19 cellular contexts compared by ENCODE assay signal in genomic region chr12:46477541-46477940, GRCh38.
A peak's percentile ranks its signal among the peaks of the same experiment; 100 is the strongest.
DNase-seq lines count a peak whose midpoint lies in the region; ATAC-seq and TF ChIP-seq lines count a peak whose summit lies in the region.
"Had no signal": no experiment of that assay in that cellular context is flagged by ENCODE, and none has a peak within 500 bp of the region (broad histone marks: within the 10 kb centered on the region; RNA-seq: fewer than 3 reads in every experiment).

No MANE protein-coding gene starts in this region.

- H3K27me3 ChIP-seq in HCT116 (ENCODE audit: insufficient read depth, low read length) (no peaks in the 10 kb centered on the region), smooth muscle cell (ENCODE audit: low read depth) (no peaks in the 10 kb centered on the region)
- H3K27me3 ChIP-seq: SJSA1 had no signal

- no peak for DNase-seq in activated CD4-positive, alpha-beta T cell treated with anti-CD3 and anti-CD28 coated beads, Interleukin-2, amount 10 ng/mL, durations not matched to agents 24 days and 14 days
- no peak for DNase-seq in activated CD4-positive, alpha-beta T cell treated with anti-CD3 and anti-CD28 coated beads for 1 hour
- DNase-seq in HCT116 (ENCODE audit: low read depth, low spot score) (no peak), smooth muscle cell (lab: John Stamatoyannopoulos, UW; ENCODE audit: unreplicated experiment) (no peak), NCI-H82 treated with DMSO at 0.1 percent for 48 hours (lab: John Stamatoyannopoulos, UW; ENCODE audit: unreplicated experiment) (no peak)
- DNase-seq: CD8-positive, alpha-beta memory T cell; DMS 273 treated with DMSO at 0.1 percent for 48 hours; H9; NCI-H1417 treated with DMSO at 0.1 percent for 48 hours; NCI-H2029; NCI-H2171 treated with DMSO at 0.1 percent for 48 hours; NCI-H446 treated with DMSO at 0.1 percent for 48 hours; SW 1271 had no signal

- intact Hi-C loops in activated CD4-positive, alpha-beta T cell treated with anti-CD3 and anti-CD28 coated beads, Interleukin-2, amount 10 ng/mL, durations not matched to agents 24 days and 14 days (cut with micrococcal nuclease), result no loop called here
- intact Hi-C loops in HCT116 (cut with micrococcal nuclease), result loop anchor here (10.0 kb wide), 1 partner anchor 187 kb away; no protein-coding TSS in a partner anchor

- H3K36me3 ChIP-seq in HCT116 (ENCODE audit: control insufficient read depth in 1 of 2, insufficient read depth in 2 of 2, low read length in 2 of 2) (peaks cover 0 to 7% of the 10 kb centered on the region in 2 experiments; a peak in 1 of 4 replicates), smooth muscle cell (ENCODE audit: low read depth) (no peaks in the 10 kb centered on the region)
- H3K36me3 ChIP-seq: SJSA1 had no signal

- TF ChIP-seq CTCF in HCT116 (IDR thresholded peaks at IDR 0.05 in 2 of 3, conservative IDR thresholded peaks at IDR 0.05 in 1 of 3; ENCODE audit: borderline replicate concordance in 1 of 3, insufficient read depth in 1 of 3, low read depth in 2 of 3, low read length in 2 of 3), result no peak
- TF ChIP-seq CTCF in smooth muscle cell (IDR thresholded peaks at IDR 0.05; ENCODE audit: borderline replicate concordance, insufficient read depth, poor library complexity, severe bottlenecking), result no peak

- H3K27ac ChIP-seq in HCT116 (ENCODE audit: low read depth, low read length) (peak overlapping the region; percentile 23; the same call in 1 of the 2 replicates), smooth muscle cell (ENCODE audit: low read depth) (peak overlapping the region; percentile 4)
- H3K27ac ChIP-seq: 22Rv1, SJSA1 had no signal

- peaks cover 20% of the 10 kb centered on the region for H3F3A ChIP-seq in smooth muscle cell (ENCODE audit: low read depth)

- H4K20me1 ChIP-seq in HCT116 (ENCODE audit: insufficient read depth) (no peaks in the 10 kb centered on the region), smooth muscle cell (ENCODE audit: low read depth) (no peaks in the 10 kb centered on the region)

- H3K79me2 ChIP-seq in HCT116 (ENCODE audit: insufficient read depth, low read length) (peaks cover 11% of the 10 kb centered on the region; the same call in 1 of the 2 replicates), smooth muscle cell (ENCODE audit: low read depth) (no peaks in the 10 kb centered on the region)

- no peak for ATAC-seq in HCT116
- ATAC-seq in activated T-helper 17 cell treated with anti-CD3 and anti-CD28 coated beads, Interleukin-2, amount 50 U/mL, for 72 hours (replicated peaks), result no peak
- ATAC-seq in GM21717 (IDR thresholded peaks at IDR 0.05; ENCODE audit: unreplicated experiment), result no peak
- no peak for ATAC-seq in GM21723 (IDR thresholded peaks at IDR 0.05; ENCODE audit: unreplicated experiment)
- ATAC-seq: K562 had no signal

- no peaks in the 10 kb centered on the region for H3K9me3 ChIP-seq in HCT116 (ENCODE audit: control insufficient read depth in 1 of 2, insufficient read depth in 1 of 2, low read depth in 1 of 2, low read length in 2 of 2)
- H3K9me3 ChIP-seq in smooth muscle cell (replicated peaks; ENCODE audit: low read depth), result no peaks in the 10 kb centered on the region

- H3K9me3 Mint-ChIP-seq in activated CD4-positive, alpha-beta T cell treated with anti-CD3 and anti-CD28 coated beads, Interleukin-2, amount 10 ng/mL, durations not matched to agents 24 days and 14 days, result peaks cover 22% of the 10 kb centered on the region
- H3K9me3 Mint-ChIP-seq in activated T-helper 17 cell treated with anti-CD3 and anti-CD28 coated beads, Interleukin-2, amount 50 U/mL, for 72 hours, result peaks cover 9% of the 10 kb centered on the region
- H3K9me3 Mint-ChIP-seq: CD8-positive, alpha-beta memory T cell; H9 had no signal

- POLR2A ChIA-PET in HCT116 (lab: Charles Lee), result no interaction called here

- CTCF ChIA-PET in HCT116 (lab: Charles Lee), result no interaction called here

- H3K4me3 Mint-ChIP-seq in activated CD4-positive, alpha-beta T cell treated with anti-CD3 and anti-CD28 coated beads, Interleukin-2, amount 10 ng/mL, durations not matched to agents 24 days and 14 days, result no peak overlapping the region
- H3K4me3 Mint-ChIP-seq in activated T-helper 17 cell treated with anti-CD3 and anti-CD28 coated beads, Interleukin-2, amount 50 U/mL, for 72 hours, result no peak overlapping the region
- H3K4me3 Mint-ChIP-seq: CD8-positive, alpha-beta memory T cell; H9 had no signal

- RAD21 ChIA-PET in HCT116 (lab: Charles Lee; ENCODE audit: low non-redundant PET in 1 of 2, low total read pairs in 2 of 2, uncharacterized antibody in 2 of 2, unreplicated experiment in 2 of 2), result no interaction called here

- no TSS peak for BruUV-seq in HCT116 (replicated peaks; lab: Mats Ljungman, UMichigan)

- peaks cover 1% of the 10 kb centered on the region; the same call in 1 of the 2 replicates for H3K9me2 ChIP-seq in HCT116 (ENCODE audit: insufficient read depth)

- TF ChIP-seq POLR2A in HCT116 (IDR thresholded peaks at IDR 0.05; ENCODE audit: borderline replicate concordance, extremely low read depth, insufficient read depth, insufficient read length), result no peak

- H3K36me3 Mint-ChIP-seq in activated CD4-positive, alpha-beta T cell treated with anti-CD3 and anti-CD28 coated beads, Interleukin-2, amount 10 ng/mL, durations not matched to agents 24 days and 14 days (ENCODE audit: low read depth), result peaks cover 36% of the 10 kb centered on the region
- no peaks in the 10 kb centered on the region for H3K36me3 Mint-ChIP-seq in activated T-helper 17 cell treated with anti-CD3 and anti-CD28 coated beads, Interleukin-2, amount 50 U/mL, for 72 hours (ENCODE audit: low read depth)

- H3K27me3 Mint-ChIP-seq in activated CD4-positive, alpha-beta T cell treated with anti-CD3 and anti-CD28 coated beads, Interleukin-2, amount 10 ng/mL, durations not matched to agents 24 days and 14 days, result no peaks in the 10 kb centered on the region
- no peaks in the 10 kb centered on the region for H3K27me3 Mint-ChIP-seq in activated T-helper 17 cell treated with anti-CD3 and anti-CD28 coated beads, Interleukin-2, amount 50 U/mL, for 72 hours
- H3K27me3 Mint-ChIP-seq: CD8-positive, alpha-beta memory T cell had no signal

- H2AFZ ChIP-seq in HCT116 (ENCODE audit: low read depth, low read length, poor library complexity, severe bottlenecking) (no peak overlapping the region), smooth muscle cell (ENCODE audit: low read depth) (no peak overlapping the region)

- no peak overlapping the region; the same call in 1 of the 2 replicates for H3K4me2 ChIP-seq in HCT116 (ENCODE audit: low read length)
- no peak overlapping the region for H3K4me2 ChIP-seq in smooth muscle cell

- TF ChIP-seq RAD21 in HCT116 (IDR thresholded peaks at IDR 0.05; ENCODE audit: low read depth), result no peak

- peaks cover 49 to 70% of the 10 kb centered on the region in 2 experiments for H3K4me1 ChIP-seq in HCT116 (ENCODE audit: control insufficient read depth in 1 of 2, insufficient read depth in 2 of 2, low read length in 2 of 2)
- H3K4me1 ChIP-seq in smooth muscle cell (ENCODE audit: low read depth), result peaks cover 15% of the 10 kb centered on the region

- peak overlapping the region; percentile 10 for H3K27ac Mint-ChIP-seq in activated CD4-positive, alpha-beta T cell treated with anti-CD3 and anti-CD28 coated beads, Interleukin-2, amount 10 ng/mL, durations not matched to agents 24 days and 14 days
- peak overlapping the region; percentile 18 for H3K27ac Mint-ChIP-seq in activated T-helper 17 cell treated with anti-CD3 and anti-CD28 coated beads, Interleukin-2, amount 50 U/mL, for 72 hours
- H3K27ac Mint-ChIP-seq: CD8-positive, alpha-beta memory T cell had no signal

- H3K4me3 ChIP-seq in HCT116 (replicated peaks in 1 of 2; ENCODE audit: low read depth in 1 of 2, low read length in 2 of 2) (no peak overlapping the region), smooth muscle cell (no peak overlapping the region)
- H3K4me3 ChIP-seq: K562, SJSA1 had no signal

- H3K9ac ChIP-seq in HCT116 (ENCODE audit: low read length), result no peak overlapping the region; the same call in 1 of the 2 replicates
- no peak overlapping the region for H3K9ac ChIP-seq in smooth muscle cell (ENCODE audit: low read depth)

- H3K4me1 Mint-ChIP-seq in activated CD4-positive, alpha-beta T cell treated with anti-CD3 and anti-CD28 coated beads, Interleukin-2, amount 10 ng/mL, durations not matched to agents 24 days and 14 days, result peaks cover 21% of the 10 kb centered on the region
- H3K4me1 Mint-ChIP-seq in activated T-helper 17 cell treated with anti-CD3 and anti-CD28 coated beads, Interleukin-2, amount 50 U/mL, for 72 hours, result peaks cover 11% of the 10 kb centered on the region

TF ChIP-seq in HCT116, 20 proteins besides CTCF, POLR2A, EP300 and RAD21:
- TF ChIP-seq SP1 (IDR thresholded peaks at IDR 0.05; ENCODE audit: low read depth) (no peak), REST (IDR thresholded peaks at IDR 0.05; ENCODE audit: low read depth) (no peak), ZNF274 (IDR thresholded peaks at IDR 0.05; ENCODE audit: low read depth, low read length) (no peak), EZH2 (IDR thresholded peaks at IDR 0.05) (no peak), TCF7L2 (IDR thresholded peaks at IDR 0.05; ENCODE audit: borderline replicate concordance, extremely low read depth, insufficient read depth, insufficient read length) (no peak), EZH2phosphoT487 (IDR thresholded peaks at IDR 0.05; ENCODE audit: borderline replicate concordance) (no peak), ZFX (IDR thresholded peaks at IDR 0.05) (no peak)
